11 cellular contexts compared by ENCODE assay signal in the genomic region with DNA sequence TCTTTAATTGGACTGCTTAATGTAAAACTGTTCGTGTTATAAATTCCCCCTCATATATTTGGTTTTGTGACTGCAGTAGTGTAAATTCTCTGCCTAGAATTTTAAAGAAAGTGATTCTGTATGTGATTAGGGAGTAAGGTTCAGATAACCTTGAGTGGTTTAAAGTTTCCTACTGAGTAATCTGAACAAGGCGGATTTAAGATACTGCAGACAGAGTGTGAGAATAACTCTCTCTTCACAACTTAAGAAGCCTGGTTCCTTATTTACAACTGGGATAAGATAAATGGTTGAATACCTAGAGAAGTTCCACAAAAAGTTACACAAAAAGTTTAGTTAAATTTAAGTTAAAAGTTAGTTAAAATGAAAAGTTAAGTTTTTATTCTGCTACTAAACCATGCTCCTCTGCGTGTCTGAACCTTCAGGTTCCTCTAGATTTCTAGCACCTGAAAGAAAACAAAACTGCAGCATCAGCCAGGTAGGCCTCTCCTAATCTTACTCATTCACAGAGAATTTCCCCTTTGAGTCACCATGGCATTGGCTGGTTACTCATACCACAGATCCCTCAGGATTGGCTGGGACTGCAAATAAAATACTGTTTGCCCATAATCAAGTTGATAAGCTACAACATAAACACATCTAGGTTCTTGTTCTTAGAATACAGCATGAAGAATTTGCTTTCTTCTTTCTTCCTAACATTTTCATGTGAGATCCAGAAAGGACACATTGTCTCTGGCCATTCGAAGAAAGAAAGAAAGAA. TPM values are rescaled to one million over a fixed set of nuclear protein-coding genes. Genes with fewer than 3 reads are reported as not detected.
DNase-seq lines count a peak whose midpoint lies in the region; ATAC-seq, FAIRE-seq and TF ChIP-seq lines count a peak whose summit lies in the region.
"Had no signal": no experiment of that assay in that cellular context is flagged by ENCODE, and none has a peak within 500 bp of the region (broad histone marks: within the 10 kb centered on the region; RNA-seq: fewer than 3 reads in every experiment).

TSS of gene ARL14 (plus strand) at position 614 of the 757 bp plus-strand sequence. CDS start 187 bp downstream, outside the sequence.

- H3K4me3 ChIP-seq in AG10803 (ENCODE audit: low read length), result no peak within 1 kb of the TSS
- peak within 1 kb of the TSS; percentile 16 for H3K4me3 ChIP-seq in mucosa of descending colon

- H3K4me3 Mint-ChIP-seq in activated CD4-positive, alpha-beta memory T cell treated with anti-CD3 and anti-CD28 coated beads, Interleukin-2, amount 10 ng/mL, durations not matched to agents 7 days and 5 days, result no peak within 1 kb of the TSS
- H3K4me3 Mint-ChIP-seq: CD4-positive, CD25-positive, alpha-beta regulatory T cell had no signal

- no peaks in the 10 kb centered on the region for H3K36me3 Mint-ChIP-seq in activated CD4-positive, alpha-beta memory T cell treated with anti-CD3 and anti-CD28 coated beads, Interleukin-2, amount 10 ng/mL, durations not matched to agents 7 days and 5 days (ENCODE audit: low read depth)
- H3K36me3 Mint-ChIP-seq: CD4-positive, CD25-positive, alpha-beta regulatory T cell had no signal

- no peaks in the 10 kb centered on the region for H3K36me3 ChIP-seq in mucosa of descending colon (ENCODE audit: low read depth)

- H3K27me3 Mint-ChIP-seq in activated CD4-positive, alpha-beta memory T cell treated with anti-CD3 and anti-CD28 coated beads, Interleukin-2, amount 10 ng/mL, durations not matched to agents 7 days and 5 days, result peaks cover 9% of the 10 kb centered on the region

- peak; percentile 23 for DNase-seq in AG10803 (ENCODE audit: low read depth)
- DNase-seq in mucosa of descending colon, result peak in 1 of 3 donors; percentile 70
- DNase-seq in activated CD4-positive, alpha-beta memory T cell treated with anti-CD3 and anti-CD28 coated beads, Interleukin-2, amount 10 ng/mL, durations not matched to agents 7 days and 5 days, result no peak
- no peak for DNase-seq in SHP77 treated with DMSO at 0.1 percent for 48 hours (lab: John Stamatoyannopoulos, UW)
- DNase-seq: CD4-positive, CD25-positive, alpha-beta regulatory T cell; left ventricle myocardium superior; NCI-H524 treated with DMSO at 0.1 percent for 48 hours had no signal

- no peaks in the 10 kb centered on the region for H3K9me3 Mint-ChIP-seq in activated CD4-positive, alpha-beta memory T cell treated with anti-CD3 and anti-CD28 coated beads, Interleukin-2, amount 10 ng/mL, durations not matched to agents 7 days and 5 days
- H3K9me3 Mint-ChIP-seq: CD4-positive, CD25-positive, alpha-beta regulatory T cell had no signal

- no peaks in the 10 kb centered on the region for H3K9me3 ChIP-seq in mucosa of descending colon

- POLR2A ChIA-PET in activated CD4-positive, alpha-beta memory T cell treated with anti-CD3 and anti-CD28 coated beads, Interleukin-2, amount 10 ng/mL, durations not matched to agents 7 days and 5 days (lab: Charles Lee), result no interaction called here

- no peak for TF ChIP-seq CTCF in AG10803 (conservative IDR thresholded peaks at IDR 0.05; ENCODE audit: low read length)
- TF ChIP-seq CTCF in mucosa of descending colon (IDR thresholded peaks at IDR 0.05), result no peak

- ATAC-seq in HG03378 (IDR thresholded peaks at IDR 0.05; ENCODE audit: unreplicated experiment), result peak; percentile 57
- ATAC-seq in mucosa of descending colon, result peak; percentile 87
- ATAC-seq in HG02678 (IDR thresholded peaks at IDR 0.05; ENCODE audit: unreplicated experiment), result no peak
- no peak for ATAC-seq in HG03571 (IDR thresholded peaks at IDR 0.05; ENCODE audit: unreplicated experiment)
- ATAC-seq: left ventricle myocardium superior had no signal

- CTCF ChIA-PET in activated CD4-positive, alpha-beta memory T cell treated with anti-CD3 and anti-CD28 coated beads, Interleukin-2, amount 10 ng/mL, durations not matched to agents 7 days and 5 days (lab: Charles Lee), result no interaction called here

- H3K27ac Mint-ChIP-seq in activated CD4-positive, alpha-beta memory T cell treated with anti-CD3 and anti-CD28 coated beads, Interleukin-2, amount 10 ng/mL, durations not matched to agents 7 days and 5 days, result no peak within 1 kb of the TSS
- H3K27ac Mint-ChIP-seq: CD4-positive, CD25-positive, alpha-beta regulatory T cell had no signal

- no peaks in the 10 kb centered on the region for H3K4me1 Mint-ChIP-seq in activated CD4-positive, alpha-beta memory T cell treated with anti-CD3 and anti-CD28 coated beads, Interleukin-2, amount 10 ng/mL, durations not matched to agents 7 days and 5 days
- H3K4me1 Mint-ChIP-seq: CD4-positive, CD25-positive, alpha-beta regulatory T cell had no signal

- intact Hi-C loops in mucosa of descending colon (cut with DNase I, micrococcal nuclease), result no loop called here

- FAIRE-seq in colon (lab: Jason Lieb, UNC), result peak; percentile 38

- peaks cover 22% of the 10 kb centered on the region for H3K4me1 ChIP-seq in mucosa of descending colon (ENCODE audit: low read depth)

RNA-seq across cellular contexts. Expression of gene ARL14, which starts in this region (rescaled TPM):
- total RNA-seq in mucosa of descending colon, result 10 to 100 TPM; 11.6 to 40.4 (median 22.2) TPM
- total RNA-seq in activated CD4-positive, alpha-beta memory T cell treated with anti-CD3 and anti-CD28 coated beads, Interleukin-2, amount 10 ng/mL, durations not matched to agents 7 days and 5 days, result not detected
- total RNA-seq: CD4-positive, CD25-positive, alpha-beta regulatory T cell; left ventricle myocardium superior had no signal

Comparison
In these comparisons a context has a peak if more than half of its experiments do, and no peak if none do; other contexts are left out.
1. RNA of gene ARL14 (total RNA-seq): 11.6 to 40.4 TPM in mucosa of descending colon; not detected in activated CD4-positive, alpha-beta memory T cell treated with anti-CD3 and anti-CD28 coated beads, Interleukin-2, amount 10 ng/mL, durations not matched to agents 7 days and 5 days; every median in the first group is over 10 times any median in the second.
2. ATAC-seq: peak in HG03378 (single experiment) and mucosa of descending colon (single experiment); none in HG02678 (single experiment) and HG03571 (single experiment).